Comparison of ENCODE assay signal across 12 cellular contexts in the genomic region with DNA sequence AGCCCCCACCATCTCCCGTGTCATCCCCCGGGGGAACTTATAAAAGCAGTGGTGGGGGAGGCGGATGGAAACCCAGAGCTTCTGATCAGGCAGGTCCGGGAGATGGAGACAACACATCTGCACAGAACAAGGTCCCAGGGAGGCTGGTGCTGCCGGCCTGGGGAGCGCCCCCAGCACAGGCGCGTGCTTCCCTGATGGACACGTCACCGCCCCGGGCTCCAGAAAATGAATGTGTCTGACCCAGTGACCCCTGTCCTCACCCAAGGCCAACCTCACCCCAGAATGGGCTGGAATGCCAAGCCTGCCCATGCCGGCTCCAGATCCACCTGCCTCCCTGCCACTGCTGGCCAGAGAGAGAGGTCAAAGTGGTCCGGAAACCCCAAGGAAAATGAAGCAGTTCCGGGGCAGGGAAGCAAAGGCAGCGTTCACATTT. TPM values are rescaled to one million over a fixed set of nuclear protein-coding genes. Genes with fewer than 3 reads are reported as not detected.
DNase-seq lines count a peak whose midpoint lies in the region; ATAC-seq and TF ChIP-seq lines count a peak whose summit lies in the region.
"Had no signal": no experiment of that assay in that cellular context is flagged by ENCODE, and none has a peak within 500 bp of the region (broad histone marks: within the 10 kb centered on the region; RNA-seq: fewer than 3 reads in every experiment).

No MANE protein-coding gene starts in this region.

- H3K4me3 Mint-ChIP-seq in activated T-cell treated with anti-CD3 and anti-CD28 coated beads, Interleukin-2, amount 50 U/mL, for 72 hours = peak overlapping the region; percentile 86 to 91
- peak overlapping the region; percentile 63 for H3K4me3 Mint-ChIP-seq in activated naive CD8-positive, alpha-beta T cell
- H3K4me3 Mint-ChIP-seq in mesothelial cell of epicardium = no peak overlapping the region

- H3K9me3 Mint-ChIP-seq in activated T-cell treated with anti-CD3 and anti-CD28 coated beads, Interleukin-2, amount 50 U/mL, for 72 hours = no peaks in the 10 kb centered on the region
- no peaks in the 10 kb centered on the region for H3K9me3 Mint-ChIP-seq in activated naive CD8-positive, alpha-beta T cell (ENCODE audit: low read depth)
- no peaks in the 10 kb centered on the region for H3K9me3 Mint-ChIP-seq in mesothelial cell of epicardium

- peak overlapping the region; percentile 99 for H3K27ac Mint-ChIP-seq in activated T-cell treated with anti-CD3 and anti-CD28 coated beads, Interleukin-2, amount 50 U/mL, for 72 hours
- H3K27ac Mint-ChIP-seq in activated naive CD8-positive, alpha-beta T cell = peak overlapping the region; percentile 75
- H3K27ac Mint-ChIP-seq in mesothelial cell of epicardium = peak overlapping the region; percentile 58

- peaks cover 12 to 26% of the 10 kb centered on the region in 2 donors for H3K4me1 ChIP-seq in thyroid gland

- WGBS in thyroid gland, 2 donors = 87 to 95% methylated on average over 8 to 14 of the region's 15 CpGs

- TF ChIP-seq POLR2A in thyroid gland (IDR thresholded peaks at IDR 0.05) = no peak

- no peaks in the 10 kb centered on the region for H3K36me3 ChIP-seq in thyroid gland

- peaks cover 91% of the 10 kb centered on the region for H3K4me1 Mint-ChIP-seq in activated T-cell treated with anti-CD3 and anti-CD28 coated beads, Interleukin-2, amount 50 U/mL, for 72 hours (ENCODE audit: low read depth)
- H3K4me1 Mint-ChIP-seq in activated naive CD8-positive, alpha-beta T cell (ENCODE audit: low read depth) = peaks cover 37% of the 10 kb centered on the region
- peaks cover 58% of the 10 kb centered on the region for H3K4me1 Mint-ChIP-seq in mesothelial cell of epicardium

- H3K27me3 ChIP-seq in thyroid gland = no peaks in the 10 kb centered on the region

- no peaks in the 10 kb centered on the region for H3K27me3 Mint-ChIP-seq in activated T-cell treated with anti-CD3 and anti-CD28 coated beads, Interleukin-2, amount 50 U/mL, for 72 hours (ENCODE audit: low read depth)
- no peaks in the 10 kb centered on the region for H3K27me3 Mint-ChIP-seq in activated naive CD8-positive, alpha-beta T cell
- no peaks in the 10 kb centered on the region for H3K27me3 Mint-ChIP-seq in mesothelial cell of epicardium (ENCODE audit: low read depth)

- TF ChIP-seq CTCF in mesothelial cell of epicardium (IDR thresholded peaks at IDR 0.05; ENCODE audit: unreplicated experiment) (no peak), thyroid gland (IDR thresholded peaks at IDR 0.05) (no peak)

- peaks cover 14 to 41% of the 10 kb centered on the region in 2 donors for H3K36me3 Mint-ChIP-seq in activated T-cell treated with anti-CD3 and anti-CD28 coated beads, Interleukin-2, amount 50 U/mL, for 72 hours (ENCODE audit: insufficient read depth in 2 of 2)
- peaks cover 2% of the 10 kb centered on the region for H3K36me3 Mint-ChIP-seq in activated naive CD8-positive, alpha-beta T cell
- H3K36me3 Mint-ChIP-seq in mesothelial cell of epicardium = peaks cover 1% of the 10 kb centered on the region

- intact Hi-C loops in thyroid gland (cut with DNase I) = loop anchor here (10.0 kb wide), 1 partner anchor 58 kb away; no protein-coding TSS in a partner anchor

- H3K9me3 ChIP-seq in thyroid gland = no peaks in the 10 kb centered on the region

- DNase-seq in activated T-cell treated with anti-CD3 and anti-CD28 coated beads, Interleukin-2, amount 50 U/mL, for 72 hours = no peak
- DNase-seq in activated T-cell treated with anti-CD3 and anti-CD28 coated beads for 4 hours (no peak), mesothelial cell of epicardium (ENCODE audit: low spot score in 2 of 2, unreplicated experiment in 2 of 2) (no peak), thyroid gland (no peak), NCI-H2107 (lab: John Stamatoyannopoulos, UW) (no peak)
- DNase-seq: activated CD4-positive, alpha-beta T cell treated with anti-CD3 and anti-CD28 coated beads for 1 hour; NCI-H774; stimulated activated CD4-positive, alpha-beta T cell treated with anti-CD3 and anti-CD28 coated beads, Interleukin-12 subunit alpha, Interleukin-12 subunit beta, amount 100 ng/mL, for 4 hours had no signal

- H3K27ac ChIP-seq in thyroid gland = peak overlapping the region in 2 of 3 donors; percentile 17 to 26
- H3K27ac ChIP-seq: KMS-11 had no signal

- ATAC-seq in activated T-cell treated with anti-CD3 and anti-CD28 coated beads, Interleukin-2, amount 50 U/mL, for 72 hours (replicated peaks in 1 of 2) = no peak
- ATAC-seq in HG03025 (IDR thresholded peaks at IDR 0.05; ENCODE audit: low FRiP score, unreplicated experiment) (no peak), HG02973 (IDR thresholded peaks at IDR 0.05; ENCODE audit: unreplicated experiment) (no peak)

- H3K4me3 ChIP-seq in thyroid gland (replicated peaks in 1 of 3) = no peak overlapping the region

RNA-seq across cellular contexts. Expression of a gene that starts 12.5 kb away (rescaled TPM):
- 100 to 1,000 TPM; 463 to 508 TPM for total RNA-seq in activated T-cell treated with anti-CD3 and anti-CD28 coated beads, Interleukin-2, amount 50 U/mL, for 72 hours
- total RNA-seq in mesothelial cell of epicardium (64.7 to 70.0 TPM (median 69.4 TPM) in 3 replicates), thyroid gland (1 to 10 TPM; 1.1 to 5.2 (median 2.2) TPM)

Comparison
In these comparisons a context has a peak if more than half of its experiments do, and no peak if none do; other contexts are left out.
1. RNA of a gene that starts 12.5 kb away (total RNA-seq): 463 to 508 TPM in activated T-cell treated with anti-CD3 and anti-CD28 coated beads, Interleukin-2, amount 50 U/mL, for 72 hours and 64.7 to 70.0 TPM in mesothelial cell of epicardium; 1.1 to 5.2 TPM in thyroid gland; every median in the first group is over 10 times any median in the second.
2. Peak in every context shown above with its lines, with median percentiles within 50 percentile points of each other: H3K27ac Mint-ChIP-seq.